Comparison of ENCODE assay signal across 21 cellular contexts in the genomic region with DNA sequence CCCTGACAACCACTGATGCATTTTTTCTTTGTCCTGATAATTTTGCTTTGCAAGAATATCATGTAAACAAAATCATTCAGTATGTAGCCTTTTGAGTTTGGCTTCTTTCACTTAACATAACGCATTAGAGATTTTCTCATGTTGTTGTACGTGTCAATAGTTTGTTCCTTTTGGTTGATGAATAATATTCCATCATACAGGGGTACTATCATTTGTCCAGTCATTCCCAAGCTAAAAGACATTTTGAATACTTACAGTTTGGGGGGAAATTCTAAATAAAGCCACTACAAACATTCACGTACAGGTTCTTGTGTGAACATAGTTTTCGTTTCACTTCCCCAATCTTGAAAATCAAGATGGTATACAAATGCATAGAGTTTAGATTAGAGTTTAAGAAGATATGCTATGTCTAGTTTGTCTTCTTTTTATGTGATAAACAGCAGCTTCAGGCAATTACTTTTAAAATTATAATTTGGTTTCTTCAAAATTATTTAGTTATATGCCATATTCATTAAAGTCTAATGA. TPM values are rescaled to one million over a fixed set of nuclear protein-coding genes. Genes with fewer than 3 reads are reported as not detected.
DNase-seq lines count a peak whose midpoint lies in the region; ATAC-seq and TF ChIP-seq lines count a peak whose summit lies in the region.
"Had no signal": no experiment of that assay in that cellular context is flagged by ENCODE, and none has a peak within 500 bp of the region (broad histone marks: within the 10 kb centered on the region; RNA-seq: fewer than 3 reads in every experiment).

No MANE protein-coding gene starts in this region.

- H2AFZ ChIP-seq in OCI-LY7 (ENCODE audit: low read length): peak overlapping the region; percentile 91

- no peaks in the 10 kb centered on the region for H3K9me3 Mint-ChIP-seq in MCF 10A (ENCODE audit: unreplicated experiment)
- H3K9me3 Mint-ChIP-seq: activated B cell treated with CpG ODN at 0.5 μM for 24 hours, neural crest cell had no signal

- DNase-seq in OCI-LY7 (ENCODE audit: low spot score) (peak; percentile 66), MCF 10A (ENCODE audit: unreplicated experiment) (no peak), superior temporal gyrus (ENCODE audit: extremely low spot score) (no peak), KG1 (lab: John Stamatoyannopoulos, UW) (no peak)
- DNase-seq in stimulated activated CD4-positive, alpha-beta T cell treated with anti-CD3 and anti-CD28 coated beads, Interleukin-12 subunit alpha, Interleukin-12 subunit beta, amount 100 ng/mL, for 4 hours: no peak
- DNase-seq: activated B cell treated with CpG ODN at 0.5 μM for 24 hours, activated T-cell treated with anti-CD3 and anti-CD28 coated beads for 4 hours, hypothalamus, IMR-90, left ventricle myocardium inferior, NCI-H2029, testis had no signal

- no peaks in the 10 kb centered on the region for H3K4me1 Mint-ChIP-seq in MCF 10A (ENCODE audit: insufficient read depth, unreplicated experiment)

- H3K4me3 ChIP-seq in OCI-LY7 (ENCODE audit: low read depth, low read length, poor library complexity, severe bottlenecking): peak overlapping the region; percentile 26
- H3K4me3 ChIP-seq: BLaER1, left ventricle myocardium inferior, skin epidermis, testis had no signal

- H3K36me3 Mint-ChIP-seq in MCF 10A (ENCODE audit: insufficient read depth, unreplicated experiment): no peaks in the 10 kb centered on the region

- H3K79me2 ChIP-seq in OCI-LY7 (ENCODE audit: insufficient read depth, low read depth, low read length): no peaks in the 10 kb centered on the region

- no peaks in the 10 kb centered on the region for H3K36me3 ChIP-seq in OCI-LY7 (ENCODE audit: insufficient read depth, low read length)
- H3K36me3 ChIP-seq: BLaER1, left ventricle myocardium inferior had no signal

- ATAC-seq in GM18502 (IDR thresholded peaks at IDR 0.05; ENCODE audit: poor library complexity, unreplicated experiment) (peak; percentile 77), GM19452 (IDR thresholded peaks at IDR 0.05; ENCODE audit: unreplicated experiment) (peak; percentile 68), HG03135 (IDR thresholded peaks at IDR 0.05; ENCODE audit: unreplicated experiment) (peak; percentile 72)
- ATAC-seq: esophagus mucosa, SK-N-SH treated with all-trans-retinoic acid at 6 μM for 48 hours had no signal

- H3K27ac ChIP-seq in OCI-LY7 (ENCODE audit: low read depth, low read length, poor library complexity, severe bottlenecking): peak overlapping the region; percentile 24
- H3K27ac ChIP-seq: BLaER1, left ventricle myocardium inferior, skin epidermis, testis had no signal

- no peaks in the 10 kb centered on the region for H4K20me1 ChIP-seq in OCI-LY7 (ENCODE audit: insufficient read depth, low read length)
- H4K20me1 ChIP-seq: BLaER1 had no signal

- no TSS peak for BruUV-seq in OCI-LY7 (replicated peaks; lab: Mats Ljungman, UMichigan)
- no TSS peak for BruUV-seq in MCF 10A (replicated peaks; lab: Mats Ljungman, UMichigan)

- CTCF ChIA-PET in OCI-LY7 (lab: Charles Lee; ENCODE audit: unreplicated experiment): no interaction called here
- CTCF ChIA-PET in MCF 10A (lab: Yijun Ruan, JAX): interaction anchor here (0.6 to 11.9 kb wide), 8 partner anchors 10 to 1398 kb away, joined by 3 to 277 read pairs (median 4); no protein-coding TSS in a partner anchor

- H3K4me3 Mint-ChIP-seq in MCF 10A (ENCODE audit: unreplicated experiment): no peak overlapping the region
- H3K4me3 Mint-ChIP-seq: activated B cell treated with CpG ODN at 0.5 μM for 24 hours had no signal

- H3K4me2 ChIP-seq in OCI-LY7 (ENCODE audit: low read length): peak overlapping the region; percentile 56
- H3K4me2 ChIP-seq: BLaER1 had no signal

- no peak for TF ChIP-seq CTCF in OCI-LY7 (conservative IDR thresholded peaks at IDR 0.05; ENCODE audit: low read length)
- no peak for TF ChIP-seq CTCF in MCF 10A (IDR thresholded peaks at IDR 0.05; ENCODE audit: unreplicated experiment)

- peaks cover 31% of the 10 kb centered on the region for H3K4me1 ChIP-seq in OCI-LY7 (ENCODE audit: insufficient read depth, low read length, poor library complexity, severe bottlenecking)
- H3K4me1 ChIP-seq: testis had no signal

- no peak overlapping the region for H3K27ac Mint-ChIP-seq in MCF 10A (ENCODE audit: low read depth, unreplicated experiment)
- H3K27ac Mint-ChIP-seq: activated B cell treated with CpG ODN at 0.5 μM for 24 hours had no signal

- intact Hi-C loops in OCI-LY7 (cut with micrococcal nuclease; ENCODE audit: unreplicated experiment): loop anchor here (5.0 to 10.0 kb wide), 3 partner anchors 197 to 787 kb away; a partner anchor contains a TSS
- intact Hi-C loops in MCF 10A (cut with micrococcal nuclease): loop anchor here (5.0 kb wide), 1 partner anchor 197 kb away; a partner anchor contains a TSS

- no peaks in the 10 kb centered on the region for H3K9me2 ChIP-seq in OCI-LY7 (ENCODE audit: insufficient read depth, low read length)

- POLR2A ChIA-PET in OCI-LY7 (lab: Charles Lee): interaction anchor here (0.6 to 1.6 kb wide), 4 partner anchors 13 to 153 kb away, joined by 3 to 6 read pairs (median 4); no protein-coding TSS in a partner anchor
- POLR2A ChIA-PET in MCF 10A (lab: Yijun Ruan, JAX): interaction anchor here (1.0 to 1.8 kb wide), 2 partner anchors 10 to 787 kb away, joined by 3 to 8 read pairs; no protein-coding TSS in a partner anchor

- no peaks in the 10 kb centered on the region for H3K27me3 Mint-ChIP-seq in MCF 10A (ENCODE audit: insufficient read depth, unreplicated experiment)

- no peaks in the 10 kb centered on the region for H3K9me3 ChIP-seq in OCI-LY7 (ENCODE audit: low read length)
- H3K9me3 ChIP-seq: BLaER1, left ventricle myocardium inferior, testis had no signal

RNA-seq across cellular contexts. Expression of a gene that starts 5.2 kb away (rescaled TPM):
- total RNA-seq in OCI-LY7 (2014; rRNA removed; shearing (Covaris generic)): not detected in 2 replicates
- total RNA-seq in OCI-LY7 (2022) (not detected in 2 replicates), MCF 10A (2022) (not detected in 2 replicates)
- total RNA-seq: activated B cell treated with CpG ODN at 0.5 μM for 24 hours, cerebellum, esophagus mucosa, IMR-90, left ventricle myocardium inferior, neural crest cell had no signal
